ENCODE assay signal across 1 cellular context in genomic region chr4:9970399-9971011, GRCh38.
TF ChIP-seq lines count a peak whose summit lies in the region.

No MANE protein-coding gene starts in this region.

TF ChIP-seq in GM12878, 131 proteins besides CTCF, POLR2A, EP300 and RAD21 (continued from another document):
- TF ChIP-seq MYB (IDR thresholded peaks at IDR 0.05; ENCODE audit: borderline replicate concordance, low read depth, low read length) = no peak
- TF ChIP-seq, protein P1, sequence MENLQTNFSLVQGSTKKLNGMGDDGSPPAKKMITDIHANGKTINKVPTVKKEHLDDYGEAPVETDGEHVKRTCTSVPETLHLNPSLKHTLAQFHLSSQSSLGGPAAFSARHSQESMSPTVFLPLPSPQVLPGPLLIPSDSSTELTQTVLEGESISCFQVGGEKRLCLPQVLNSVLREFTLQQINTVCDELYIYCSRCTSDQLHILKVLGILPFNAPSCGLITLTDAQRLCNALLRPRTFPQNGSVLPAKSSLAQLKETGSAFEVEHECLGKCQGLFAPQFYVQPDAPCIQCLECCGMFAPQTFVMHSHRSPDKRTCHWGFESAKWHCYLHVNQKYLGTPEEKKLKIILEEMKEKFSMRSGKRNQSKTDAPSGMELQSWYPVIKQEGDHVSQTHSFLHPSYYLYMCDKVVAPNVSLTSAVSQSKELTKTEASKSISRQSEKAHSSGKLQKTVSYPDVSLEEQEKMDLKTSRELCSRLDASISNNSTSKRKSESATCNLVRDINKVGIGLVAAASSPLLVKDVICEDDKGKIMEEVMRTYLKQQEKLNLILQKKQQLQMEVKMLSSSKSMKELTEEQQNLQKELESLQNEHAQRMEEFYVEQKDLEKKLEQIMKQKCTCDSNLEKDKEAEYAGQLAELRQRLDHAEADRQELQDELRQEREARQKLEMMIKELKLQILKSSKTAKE (IDR thresholded peaks at IDR 0.05; ENCODE audit: low read depth, poor library complexity, severe bottlenecking) = peak; percentile 84
- TF ChIP-seq SPI1 (IDR thresholded peaks at IDR 0.05; ENCODE audit: borderline replicate concordance, insufficient read depth, low read depth, low read length) = peak; percentile 89
- no peak for TF ChIP-seq MXI1 (IDR thresholded peaks at IDR 0.05; ENCODE audit: low read depth, low read length)
- TF ChIP-seq NBN (IDR thresholded peaks at IDR 0.05) = peak; percentile 59; the same call in 1 of the 2 replicates
- TF ChIP-seq SMAD1 (IDR thresholded peaks at IDR 0.05; ENCODE audit: low read depth, partially characterized antibody) = no peak
- 0 out of 2 replicates have a peak, but pooled peaks have one; percentile 32 for TF ChIP-seq ATF7 (IDR thresholded peaks at IDR 0.05; ENCODE audit: low read depth)
- peak; percentile 51 to 62; a peak in 2 of 4 replicates for TF ChIP-seq IKZF2 (IDR thresholded peaks at IDR 0.05)
- 0 out of 2 replicates have a peak, but pooled peaks have one; percentile 40 for TF ChIP-seq CBX5 (IDR thresholded peaks at IDR 0.05; ENCODE audit: low read depth)
- 0 out of 2 replicates have a peak, but pooled peaks have one; percentile 15 for TF ChIP-seq RAD51 (IDR thresholded peaks at IDR 0.05)
- TF ChIP-seq RBBP5 (conservative IDR thresholded peaks at IDR 0.05) = no peak
- no peak; the same call in 1 of the 2 replicates for TF ChIP-seq GABPA (IDR thresholded peaks at IDR 0.05; ENCODE audit: low read depth)
- TF ChIP-seq, protein P2, sequence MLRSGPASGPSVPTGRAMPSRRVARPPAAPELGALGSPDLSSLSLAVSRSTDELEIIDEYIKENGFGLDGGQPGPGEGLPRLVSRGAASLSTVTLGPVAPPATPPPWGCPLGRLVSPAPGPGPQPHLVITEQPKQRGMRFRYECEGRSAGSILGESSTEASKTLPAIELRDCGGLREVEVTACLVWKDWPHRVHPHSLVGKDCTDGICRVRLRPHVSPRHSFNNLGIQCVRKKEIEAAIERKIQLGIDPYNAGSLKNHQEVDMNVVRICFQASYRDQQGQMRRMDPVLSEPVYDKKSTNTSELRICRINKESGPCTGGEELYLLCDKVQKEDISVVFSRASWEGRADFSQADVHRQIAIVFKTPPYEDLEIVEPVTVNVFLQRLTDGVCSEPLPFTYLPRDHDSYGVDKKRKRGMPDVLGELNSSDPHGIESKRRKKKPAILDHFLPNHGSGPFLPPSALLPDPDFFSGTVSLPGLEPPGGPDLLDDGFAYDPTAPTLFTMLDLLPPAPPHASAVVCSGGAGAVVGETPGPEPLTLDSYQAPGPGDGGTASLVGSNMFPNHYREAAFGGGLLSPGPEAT (IDR thresholded peaks at IDR 0.05; ENCODE audit: low read depth) = peak; percentile 63
- TF ChIP-seq ZBTB11 (CRISPR knock-in tag; IDR thresholded peaks at IDR 0.05) = no peak
- no peak for TF ChIP-seq WRNIP1 (IDR thresholded peaks at IDR 0.05; ENCODE audit: borderline replicate concordance, low read depth, low read length)
- TF ChIP-seq BMI1 (IDR thresholded peaks at IDR 0.05; ENCODE audit: borderline replicate concordance) = no peak
- peak; percentile 81 for TF ChIP-seq DPF2 (IDR thresholded peaks at IDR 0.05)
- no peak for TF ChIP-seq CHD2 (IDR thresholded peaks at IDR 0.05; ENCODE audit: borderline replicate concordance, low read depth, low read length)
- TF ChIP-seq SIX5 (IDR thresholded peaks at IDR 0.05; ENCODE audit: low read depth, low read length, severe bottlenecking) = no peak
- TF ChIP-seq NFIC (IDR thresholded peaks at IDR 0.05; ENCODE audit: low read depth, low read length) = 0 out of 2 replicates have a peak, but pooled peaks have one; percentile 59
- no peak for TF ChIP-seq TCF7 (IDR thresholded peaks at IDR 0.05; ENCODE audit: borderline replicate concordance)
- peak; percentile 38; the same call in 1 of the 2 replicates for TF ChIP-seq IKZF1 (conservative IDR thresholded peaks at IDR 0.05)
- peak; percentile 32 for TF ChIP-seq MEF2B (IDR thresholded peaks at IDR 0.05; ENCODE audit: partially characterized antibody, poor library complexity, severe bottlenecking)
- TF ChIP-seq ATF2 (IDR thresholded peaks at IDR 0.05; ENCODE audit: low read length) = peak; percentile 47; the same call in 1 of the 2 replicates
- TF ChIP-seq HDAC6 (IDR thresholded peaks at IDR 0.05; ENCODE audit: unreplicated experiment) = no peak
- 0 out of 2 replicates have a peak, but pooled peaks have one; percentile 21 for TF ChIP-seq IRF4 (IDR thresholded peaks at IDR 0.05; ENCODE audit: low read depth, low read length)
